ENCODE assay signal across 20 cellular contexts in the genomic region with DNA sequence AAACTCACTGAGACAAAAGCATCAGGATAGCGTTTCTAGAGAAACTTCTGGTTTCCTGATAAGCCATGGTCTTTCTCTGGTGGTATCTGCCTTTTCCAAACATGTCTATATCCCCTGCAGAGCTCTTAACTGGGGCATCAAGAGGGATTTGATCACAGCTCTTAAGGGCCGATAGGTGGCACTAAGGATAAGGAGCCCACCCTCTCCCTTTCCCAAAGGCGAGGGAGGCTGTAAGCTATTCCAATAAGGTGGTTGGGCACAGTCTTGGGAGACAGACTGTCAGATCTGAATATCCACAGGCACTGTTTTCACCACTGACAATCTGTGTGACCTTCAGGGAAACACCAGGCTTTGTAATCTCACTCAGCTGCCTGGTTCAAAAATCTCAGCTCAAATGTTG.
DNase-seq lines count a peak whose midpoint lies in the region; ATAC-seq and TF ChIP-seq lines count a peak whose summit lies in the region.
"Had no signal": no experiment of that assay in that cellular context is flagged by ENCODE, and none has a peak within 500 bp of the region (broad histone marks: within the 10 kb centered on the region; RNA-seq: fewer than 3 reads in every experiment).

No MANE protein-coding gene starts in this region.

- H3K4me3 ChIP-seq in A673 (ENCODE audit: low read depth, low read length, poor library complexity, severe bottlenecking) (no peak overlapping the region), HCT116 (replicated peaks in 1 of 2; ENCODE audit: low read depth in 1 of 2, low read length in 2 of 2) (no peak overlapping the region), dorsolateral prefrontal cortex (no peak overlapping the region)
- H3K4me3 ChIP-seq: cardiac muscle cell, uterus had no signal

- BruUV-seq in A673 (replicated peaks; lab: Mats Ljungman, UMichigan) = no TSS peak
- BruUV-seq in HCT116 (replicated peaks; lab: Mats Ljungman, UMichigan) = no TSS peak

- POLR2A ChIA-PET in A673 (lab: Charles Lee; ENCODE audit: low non-redundant PET) = no interaction called here
- POLR2A ChIA-PET in HCT116 (lab: Charles Lee) = interaction anchor here (1.0 kb wide), 1 partner anchor 8 kb away, joined by 3 read pairs; no protein-coding TSS in a partner anchor

- no peaks in the 10 kb centered on the region for H4K20me1 ChIP-seq in HCT116 (ENCODE audit: insufficient read depth)

- H3K9me3 ChIP-seq in A673 (ENCODE audit: low read depth, low read length, poor library complexity, severe bottlenecking) = no peaks in the 10 kb centered on the region
- H3K9me3 ChIP-seq in HCT116 (ENCODE audit: control insufficient read depth in 1 of 2, insufficient read depth in 1 of 2, low read depth in 1 of 2, low read length in 2 of 2) = no peaks in the 10 kb centered on the region
- H3K9me3 ChIP-seq: uterus had no signal

- ATAC-seq in HCT116 (peak; percentile 86), HG03280 (IDR thresholded peaks at IDR 0.05; ENCODE audit: unreplicated experiment) (no peak), HG03378 (IDR thresholded peaks at IDR 0.05; ENCODE audit: unreplicated experiment) (no peak)
- ATAC-seq: activated CD8-positive, alpha-beta memory T cell treated with anti-CD3 and anti-CD28 coated beads, Interleukin-2, amount 10 ng/mL, durations not matched to agents 7 days and 5 days; activated T-helper 17 cell treated with anti-CD3 and anti-CD28 coated beads, Interleukin-2, amount 50 U/mL, for 72 hours had no signal

- no peak overlapping the region for H3K4me2 ChIP-seq in HCT116 (ENCODE audit: low read length)

- H3K9ac ChIP-seq in HCT116 (ENCODE audit: low read length) = no peak overlapping the region
- H3K9ac ChIP-seq: parathyroid adenoma had no signal

- TF ChIP-seq RAD21 in HCT116 (IDR thresholded peaks at IDR 0.05; ENCODE audit: low read depth) = peak; percentile 67

- no peak overlapping the region for H3K27ac ChIP-seq in A673 (ENCODE audit: low read depth, low read length, poor library complexity, severe bottlenecking)
- H3K27ac ChIP-seq in HCT116 (ENCODE audit: low read depth, low read length) = no peak overlapping the region
- no peak overlapping the region for H3K27ac ChIP-seq in dorsolateral prefrontal cortex
- H3K27ac ChIP-seq: cardiac muscle cell, parathyroid adenoma, uterus had no signal

- H3K27me3 ChIP-seq in A673 (replicated peaks; ENCODE audit: insufficient read depth, low read depth, low read length, poor library complexity) (peaks cover 4% of the 10 kb centered on the region), HCT116 (ENCODE audit: insufficient read depth, low read length) (peaks cover 7% of the 10 kb centered on the region; the same call in 1 of the 2 replicates), dorsolateral prefrontal cortex (peaks cover 0 to 20% (median 0%) of the 10 kb centered on the region in 45 donors)
- H3K27me3 ChIP-seq: cardiac muscle cell, uterus had no signal

- H2AFZ ChIP-seq in HCT116 (ENCODE audit: low read depth, low read length, poor library complexity, severe bottlenecking) = no peak overlapping the region
- H2AFZ ChIP-seq: parathyroid adenoma had no signal

- intact Hi-C loops in A673 (cut with micrococcal nuclease; ENCODE audit: unreplicated experiment) (no loop called here), HCT116 (cut with micrococcal nuclease) (no loop called here), dorsolateral prefrontal cortex (cut with DNase I) (no loop called here)

- TF ChIP-seq CTCF in A673 (conservative IDR thresholded peaks at IDR 0.05; ENCODE audit: low read depth, low read length) (peak; percentile 49), HCT116 (IDR thresholded peaks at IDR 0.05 in 2 of 3, conservative IDR thresholded peaks at IDR 0.05 in 1 of 3; ENCODE audit: borderline replicate concordance in 1 of 3, insufficient read depth in 1 of 3, low read depth in 2 of 3, low read length in 2 of 3) (peak; percentile 34 to 55 (median 37); a peak in 4 of 6 replicates), dorsolateral prefrontal cortex (IDR thresholded peaks at IDR 0.05 in 54 of 56, conservative IDR thresholded peaks at IDR 0.05 in 2 of 56; ENCODE audit: low read depth in 1 of 56, partially characterized antibody in 56 of 56) (no peak)

- RAD21 ChIA-PET in HCT116 (lab: Charles Lee; ENCODE audit: low non-redundant PET in 1 of 2, low total read pairs in 2 of 2, uncharacterized antibody in 2 of 2, unreplicated experiment in 2 of 2) = interaction anchor here in 1 of 2 experiments (0.6 to 1.2 kb wide), 2 partner anchors 64 to 295 kb away, joined by 3 read pairs; no protein-coding TSS in a partner anchor

- no peaks in the 10 kb centered on the region for H3K9me2 ChIP-seq in HCT116 (ENCODE audit: insufficient read depth)

- no peak for TF ChIP-seq POLR2A in HCT116 (IDR thresholded peaks at IDR 0.05; ENCODE audit: borderline replicate concordance, extremely low read depth, insufficient read depth, insufficient read length)

- peak; percentile 45 for DNase-seq in A673 (ENCODE audit: low spot score)
- DNase-seq in HCT116 (ENCODE audit: low read depth, low spot score) = peak; percentile 18
- peak; percentile 3 for DNase-seq in SHP77 treated with DMSO at 0.1 percent for 48 hours (lab: John Stamatoyannopoulos, UW)
- peak; percentile 70 for DNase-seq in iPS-NIHi11 (ENCODE audit: low spot score)
- no peak for DNase-seq in dorsolateral prefrontal cortex
- DNase-seq in GF-D8 (lab: John Stamatoyannopoulos, UW) = no peak
- DNase-seq: activated CD4-positive, alpha-beta T cell treated with anti-CD3 and anti-CD28 coated beads for 1 hour; activated CD8-positive, alpha-beta memory T cell treated with anti-CD3 and anti-CD28 coated beads, Interleukin-2, amount 10 ng/mL, durations not matched to agents 7 days and 5 days; COR-L47; mammary epithelial cell; naive B cell; NCI-H1694 treated with DMSO at 0.1 percent for 48 hours; NCI-H446; stimulated activated CD4-positive, alpha-beta T cell treated with anti-CD3 and anti-CD28 coated beads, Interleukin-2, amount 100 ng/mL, for 48 hours; uterus had no signal

- H3K79me2 ChIP-seq in HCT116 (ENCODE audit: insufficient read depth, low read length) = no peaks in the 10 kb centered on the region
- H3K79me2 ChIP-seq: parathyroid adenoma had no signal

- H3K36me3 ChIP-seq in A673 (ENCODE audit: insufficient read depth, low read length, poor library complexity, severe bottlenecking) (no peaks in the 10 kb centered on the region), HCT116 (ENCODE audit: control insufficient read depth in 1 of 2, insufficient read depth in 2 of 2, low read length in 2 of 2) (no peaks in the 10 kb centered on the region)
- H3K36me3 ChIP-seq: cardiac muscle cell, uterus had no signal

- H3K4me1 ChIP-seq in A673 (ENCODE audit: insufficient read depth, low read length, poor library complexity, severe bottlenecking) (no peaks in the 10 kb centered on the region), HCT116 (ENCODE audit: control insufficient read depth in 1 of 2, insufficient read depth in 2 of 2, low read length in 2 of 2) (no peaks in the 10 kb centered on the region)
- H3K4me1 ChIP-seq: parathyroid adenoma, uterus had no signal

- CTCF ChIA-PET in A673 (lab: Charles Lee) = interaction anchor here (0.6 to 1.6 kb wide), 2 partner anchors 295 to 1356 kb away, joined by 5 read pairs; no protein-coding TSS in a partner anchor
- CTCF ChIA-PET in HCT116 (lab: Charles Lee) = interaction anchor here (1.1 to 2.4 kb wide), 7 partner anchors 8 to 671 kb away, joined by 3 to 13 read pairs (median 8); no protein-coding TSS in a partner anchor

TF ChIP-seq in HCT116, 20 proteins besides CTCF, POLR2A, EP300 and RAD21 (continues in another document):
- no peak for TF ChIP-seq JUND (IDR thresholded peaks at IDR 0.05)
- no peak for TF ChIP-seq ELF1 (IDR thresholded peaks at IDR 0.05; ENCODE audit: borderline replicate concordance, low read depth)
- TF ChIP-seq TCF7L2 (IDR thresholded peaks at IDR 0.05; ENCODE audit: borderline replicate concordance, extremely low read depth, insufficient read depth, insufficient read length) = no peak
- TF ChIP-seq, protein P1, sequence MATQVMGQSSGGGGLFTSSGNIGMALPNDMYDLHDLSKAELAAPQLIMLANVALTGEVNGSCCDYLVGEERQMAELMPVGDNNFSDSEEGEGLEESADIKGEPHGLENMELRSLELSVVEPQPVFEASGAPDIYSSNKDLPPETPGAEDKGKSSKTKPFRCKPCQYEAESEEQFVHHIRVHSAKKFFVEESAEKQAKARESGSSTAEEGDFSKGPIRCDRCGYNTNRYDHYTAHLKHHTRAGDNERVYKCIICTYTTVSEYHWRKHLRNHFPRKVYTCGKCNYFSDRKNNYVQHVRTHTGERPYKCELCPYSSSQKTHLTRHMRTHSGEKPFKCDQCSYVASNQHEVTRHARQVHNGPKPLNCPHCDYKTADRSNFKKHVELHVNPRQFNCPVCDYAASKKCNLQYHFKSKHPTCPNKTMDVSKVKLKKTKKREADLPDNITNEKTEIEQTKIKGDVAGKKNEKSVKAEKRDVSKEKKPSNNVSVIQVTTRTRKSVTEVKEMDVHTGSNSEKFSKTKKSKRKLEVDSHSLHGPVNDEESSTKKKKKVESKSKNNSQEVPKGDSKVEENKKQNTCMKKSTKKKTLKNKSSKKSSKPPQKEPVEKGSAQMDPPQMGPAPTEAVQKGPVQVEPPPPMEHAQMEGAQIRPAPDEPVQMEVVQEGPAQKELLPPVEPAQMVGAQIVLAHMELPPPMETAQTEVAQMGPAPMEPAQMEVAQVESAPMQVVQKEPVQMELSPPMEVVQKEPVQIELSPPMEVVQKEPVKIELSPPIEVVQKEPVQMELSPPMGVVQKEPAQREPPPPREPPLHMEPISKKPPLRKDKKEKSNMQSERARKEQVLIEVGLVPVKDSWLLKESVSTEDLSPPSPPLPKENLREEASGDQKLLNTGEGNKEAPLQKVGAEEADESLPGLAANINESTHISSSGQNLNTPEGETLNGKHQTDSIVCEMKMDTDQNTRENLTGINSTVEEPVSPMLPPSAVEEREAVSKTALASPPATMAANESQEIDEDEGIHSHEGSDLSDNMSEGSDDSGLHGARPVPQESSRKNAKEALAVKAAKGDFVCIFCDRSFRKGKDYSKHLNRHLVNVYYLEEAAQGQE (IDR thresholded peaks at IDR 0.05; ENCODE audit: low read depth) = no peak
- TF ChIP-seq FOSL1 (IDR thresholded peaks at IDR 0.05; ENCODE audit: low read depth) = no peak
- TF ChIP-seq SRF (IDR thresholded peaks at IDR 0.05; ENCODE audit: low read depth) = no peak
- no peak for TF ChIP-seq YY1 (IDR thresholded peaks at IDR 0.05; ENCODE audit: extremely low read depth, insufficient replicate concordance, low read depth, low read length)
- no peak for TF ChIP-seq POLR2AphosphoS5 (IDR thresholded peaks at IDR 0.05; ENCODE audit: low read depth, low read length)
- no peak for TF ChIP-seq EZH2phosphoT487 (IDR thresholded peaks at IDR 0.05; ENCODE audit: borderline replicate concordance)
- TF ChIP-seq, protein P2, sequence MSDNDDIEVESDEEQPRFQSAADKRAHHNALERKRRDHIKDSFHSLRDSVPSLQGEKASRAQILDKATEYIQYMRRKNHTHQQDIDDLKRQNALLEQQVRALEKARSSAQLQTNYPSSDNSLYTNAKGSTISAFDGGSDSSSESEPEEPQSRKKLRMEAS (IDR thresholded peaks at IDR 0.05) = no peak
- no peak for TF ChIP-seq EGR1 (IDR thresholded peaks at IDR 0.05; ENCODE audit: low read depth)
- no peak for TF ChIP-seq CBX3 (IDR thresholded peaks at IDR 0.05; ENCODE audit: low read depth)

Comparison
In these comparisons a context has a peak if more than half of its experiments do, and no peak if none do; other contexts are left out.
1. DNase-seq: peak in A673 (single experiment), HCT116 (single experiment), SHP77 treated with DMSO at 0.1 percent for 48 hours (single experiment) and iPS-NIHi11 (single experiment); none in dorsolateral prefrontal cortex (0 of 10) and GF-D8 (single experiment).
2. CTCF ChIP-seq: peak in A673 (single experiment) and HCT116 (3 of 3); none in dorsolateral prefrontal cortex (0 of 56).